ENCODE assay signal across 13 cellular contexts in genomic region chr17:29019475-29020181, GRCh38. TPM values are rescaled to one million over a fixed set of nuclear protein-coding genes. Genes with fewer than 3 reads are reported as not detected.
DNase-seq lines count a peak whose midpoint lies in the region; ATAC-seq, FAIRE-seq and TF ChIP-seq lines count a peak whose summit lies in the region.
"Had no signal": no experiment of that assay in that cellular context is flagged by ENCODE, and none has a peak within 500 bp of the region (broad histone marks: within the 10 kb centered on the region; RNA-seq: fewer than 3 reads in every experiment).

No MANE protein-coding gene starts in this region.

- TF ChIP-seq CTCF in endodermal cell (conservative IDR thresholded peaks at IDR 0.05) (no peak), osteoblast (IDR thresholded peaks at IDR 0.05; ENCODE audit: extremely low read depth, low read depth, low read length) (no peak), progenitor cell of endocrine pancreas (IDR thresholded peaks at IDR 0.05; ENCODE audit: unreplicated experiment) (no peak)

- no peak overlapping the region for H3K4me2 ChIP-seq in osteoblast (ENCODE audit: insufficient read depth, low read length)

- TF ChIP-seq POLR2A in GM12891 (IDR thresholded peaks at IDR 0.05; ENCODE audit: low read depth, low read length): no peak

- peaks cover 31% of the 10 kb centered on the region for H3K4me1 Mint-ChIP-seq in endodermal cell
- H3K4me1 Mint-ChIP-seq in progenitor cell of endocrine pancreas (ENCODE audit: low read depth): peaks cover 21% of the 10 kb centered on the region

- H3K4me3 Mint-ChIP-seq in endodermal cell (peak overlapping the region; percentile 45), progenitor cell of endocrine pancreas (ENCODE audit: low read depth) (no peak overlapping the region)
- H3K4me3 Mint-ChIP-seq: activated naive CD4-positive, alpha-beta T cell treated with anti-CD3 and anti-CD28 coated beads, Interleukin-2, amount 10 ng/mL, durations not matched to agents 7 days and 5 days had no signal

- FAIRE-seq in GM12891 (lab: Jason Lieb, UNC): peak; percentile 62

- H3K9me3 Mint-ChIP-seq in endodermal cell: no peaks in the 10 kb centered on the region
- no peaks in the 10 kb centered on the region for H3K9me3 Mint-ChIP-seq in progenitor cell of endocrine pancreas (ENCODE audit: low read depth)
- H3K9me3 Mint-ChIP-seq: activated naive CD4-positive, alpha-beta T cell treated with anti-CD3 and anti-CD28 coated beads, Interleukin-2, amount 10 ng/mL, durations not matched to agents 7 days and 5 days had no signal

- H3K27ac ChIP-seq in endodermal cell (ENCODE audit: low read depth, low read length): no peak overlapping the region
- no peak overlapping the region for H3K27ac ChIP-seq in osteoblast (ENCODE audit: low read depth, low read length)

- no peaks in the 10 kb centered on the region for H4K20me1 ChIP-seq in osteoblast (ENCODE audit: insufficient read depth, low read length)

- no peak overlapping the region for H3K4me3 ChIP-seq in endodermal cell (ENCODE audit: low read length)
- no peak overlapping the region for H3K4me3 ChIP-seq in osteoblast (ENCODE audit: insufficient read depth, low read length)
- H3K4me3 ChIP-seq: HAP-1 had no signal

- no peak for DNase-seq in GM12891 (ENCODE audit: insufficient read length, low spot score)
- DNase-seq in NCI-H69 (lab: John Stamatoyannopoulos, UW): peak; percentile 96
- DNase-seq in endodermal cell: peak; percentile 88
- DNase-seq in osteoblast (ENCODE audit: insufficient read length, low spot score, missing footprints): peak; percentile 80
- no peak for DNase-seq in progenitor cell of endocrine pancreas (ENCODE audit: low spot score, unreplicated experiment)
- DNase-seq in Kasumi-1 (lab: John Stamatoyannopoulos, UW): no peak
- DNase-seq: activated naive CD4-positive, alpha-beta T cell treated with anti-CD3 and anti-CD28 coated beads, Interleukin-2, amount 10 ng/mL, durations not matched to agents 7 days and 5 days; effector CD4-positive, alpha-beta T cell; NCI-H1092 treated with DMSO at 0.1 percent for 48 hours had no signal

- H3K9me3 ChIP-seq in endodermal cell (ENCODE audit: control insufficient read depth, low read length) (no peaks in the 10 kb centered on the region), osteoblast (ENCODE audit: low read depth, low read length) (no peaks in the 10 kb centered on the region)
- H3K9me3 ChIP-seq: HAP-1 had no signal

- H3K4me1 ChIP-seq in endodermal cell (ENCODE audit: control insufficient read depth, insufficient read depth, low read length) (peaks cover 23% of the 10 kb centered on the region), osteoblast (ENCODE audit: insufficient read depth, low read length) (no peaks in the 10 kb centered on the region)
- H3K4me1 ChIP-seq: HAP-1 had no signal

- H3K27me3 ChIP-seq in endodermal cell (ENCODE audit: control insufficient read depth, insufficient read depth, low read length, poor library complexity, severe bottlenecking) (peaks cover 8% of the 10 kb centered on the region), osteoblast (ENCODE audit: insufficient read depth, low read length) (peaks cover 90% of the 10 kb centered on the region)

- no peaks in the 10 kb centered on the region for H3K79me2 ChIP-seq in osteoblast (ENCODE audit: insufficient read depth, low read length)

- H3K36me3 ChIP-seq in endodermal cell (ENCODE audit: control insufficient read depth, insufficient read depth, low read length) (no peaks in the 10 kb centered on the region), osteoblast (ENCODE audit: insufficient read depth, low read length) (no peaks in the 10 kb centered on the region)
- H3K36me3 ChIP-seq: HAP-1 had no signal

- ATAC-seq in HG03196 (IDR thresholded peaks at IDR 0.05; ENCODE audit: unreplicated experiment) (no peak), GM18498 (IDR thresholded peaks at IDR 0.05; ENCODE audit: unreplicated experiment) (no peak)

- H2AFZ ChIP-seq in osteoblast (ENCODE audit: low read length): no peak overlapping the region

- H3K27me3 Mint-ChIP-seq in endodermal cell (ENCODE audit: insufficient read depth) (peaks cover 35% of the 10 kb centered on the region), progenitor cell of endocrine pancreas (peaks cover 64% of the 10 kb centered on the region)

- no peak overlapping the region for H3K9ac ChIP-seq in endodermal cell (ENCODE audit: extremely low read depth, low read length, poor library complexity, severe bottlenecking)

- H3K36me3 Mint-ChIP-seq in endodermal cell (ENCODE audit: low read depth) (no peaks in the 10 kb centered on the region), progenitor cell of endocrine pancreas (ENCODE audit: insufficient read depth) (no peaks in the 10 kb centered on the region)
- H3K36me3 Mint-ChIP-seq: activated naive CD4-positive, alpha-beta T cell treated with anti-CD3 and anti-CD28 coated beads, Interleukin-2, amount 10 ng/mL, durations not matched to agents 7 days and 5 days had no signal

- WGBS in endodermal cell (ENCODE audit: insufficient coverage in 1 of 2, insufficient read length in 1 of 2), 2 experiments: 39 to 65% methylated on average over 17 to 39 of the region's 39 CpGs

- H3K27ac Mint-ChIP-seq in endodermal cell: peak overlapping the region; percentile 32
- H3K27ac Mint-ChIP-seq in progenitor cell of endocrine pancreas: no peak overlapping the region
- H3K27ac Mint-ChIP-seq: activated naive CD4-positive, alpha-beta T cell treated with anti-CD3 and anti-CD28 coated beads, Interleukin-2, amount 10 ng/mL, durations not matched to agents 7 days and 5 days had no signal

TF ChIP-seq in GM12891, 5 proteins besides CTCF, POLR2A, EP300 and RAD21:
- TF ChIP-seq POU2F2 (IDR thresholded peaks at IDR 0.05; ENCODE audit: low read depth, low read length) (no peak), SPI1 (IDR thresholded peaks at IDR 0.05; ENCODE audit: low read depth, low read length) (no peak), PAX5 (IDR thresholded peaks at IDR 0.05; ENCODE audit: insufficient read depth, low read length, severe bottlenecking) (no peak), POLR2AphosphoS5 (IDR thresholded peaks at IDR 0.05; ENCODE audit: low read depth, low read length) (no peak), TAF1 (IDR thresholded peaks at IDR 0.05; ENCODE audit: low read depth, low read length) (no peak)
TF ChIP-seq in GM12891: peak in this region for 0.

RNA-seq across cellular contexts. Expression of gene SEZ6, which starts 13.8 kb away (rescaled TPM):
- 0.31 TPM for polyA plus RNA-seq in GM12891 (2012; ENCODE audit: low read depth, missing spikeins)
- under 1 TPM in 1 of 2 donors, not detected in 1; 0.20 TPM for total RNA-seq in endodermal cell
- polyA plus RNA-seq in endodermal cell (2013, experiment 1 of 2): 18.6 TPM
- 27.2 TPM for polyA plus RNA-seq in endodermal cell (2013, experiment 2 of 2)
- not detected in 2 replicates for total RNA-seq in osteoblast
- 9.8 and 10.1 TPM in 2 replicates for total RNA-seq in progenitor cell of endocrine pancreas
- total RNA-seq: Daoy had no signal

RNA-seq across cellular contexts. Expression of gene PIPOX, which starts 23.3 kb away (rescaled TPM):
- polyA plus RNA-seq in GM12891 (2012; ENCODE audit: low read depth, missing spikeins): 0.64 TPM
- 1 to 10 TPM; 1.8 to 5.9 TPM for total RNA-seq in endodermal cell
- 11.1 TPM for polyA plus RNA-seq in endodermal cell (2013, experiment 1 of 2)
- 13.9 TPM for polyA plus RNA-seq in endodermal cell (2013, experiment 2 of 2)
- total RNA-seq in osteoblast: 1.4 and 1.8 TPM in 2 replicates
- total RNA-seq in progenitor cell of endocrine pancreas: 4.3 and 5.3 TPM in 2 replicates

Comparison
In these comparisons a context has a peak if more than half of its experiments do, and no peak if none do; other contexts are left out.
1. DNase-seq: peak in NCI-H69 (single experiment), endodermal cell (single experiment) and osteoblast (single experiment); none in GM12891 (single experiment), progenitor cell of endocrine pancreas (single experiment) and Kasumi-1 (0 of 2).